ENCODE assay signal across 16 cellular contexts in the genomic region with DNA sequence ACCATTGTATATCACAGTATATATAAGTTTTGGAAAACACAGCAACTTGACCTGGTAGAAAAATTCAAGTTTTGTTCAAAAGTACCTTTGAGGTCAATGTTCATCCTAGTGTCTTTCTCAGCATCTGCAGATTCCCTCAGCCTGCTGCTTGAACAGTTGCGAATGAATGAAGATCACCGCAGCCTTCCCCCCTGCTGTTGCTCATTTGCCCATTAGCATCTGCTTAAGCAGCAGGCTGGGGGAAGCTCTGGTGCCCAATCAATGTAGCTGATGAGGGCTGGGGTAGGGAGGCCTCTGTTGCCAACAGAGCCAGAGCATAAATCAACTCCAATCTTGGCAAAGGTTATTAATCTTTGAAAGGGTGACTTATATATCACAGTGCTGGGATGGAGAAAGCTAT.
"Had no signal": no experiment of that assay in that cellular context is flagged by ENCODE, and none has a peak within 500 bp of the region (broad histone marks: within the 10 kb centered on the region; RNA-seq: fewer than 3 reads in every experiment).

No MANE protein-coding gene starts in this region.

- H3K27me3 ChIP-seq: foreskin keratinocyte, ovary, thyroid gland had no signal

- DNase-seq: activated CD4-positive, alpha-beta T cell treated with anti-CD3 and anti-CD28 coated beads for 1 hour; activated CD4-positive, alpha-beta T cell treated with anti-CD3 and anti-CD28 coated beads, Interleukin-2, amount 50 U/mL, for 48 hours; activated naive CD4-positive, alpha-beta T cell treated with Interleukin-2 at 50 U/mL for 16 hours; aorta; cortex of kidney; effector memory CD4-positive, alpha-beta T cell; foreskin keratinocyte; islet precursor cell; midbrain; ovary; stimulated activated CD4-positive, alpha-beta T cell treated with anti-CD3 and anti-CD28 coated beads, Interleukin-2, amount 100 ng/mL, for 48 hours; stimulated activated naive B cell treated with anti-CD40 and anti-IgM and Interleukin-4, amounts not matched to agents 10 μg/mL and 1 μg/mL and 100 μg/mL, for 72 hours; T1000; thyroid gland had no signal

- H3K4me3 ChIP-seq: lung, ovary, thyroid gland had no signal

- H3K4me1 ChIP-seq: foreskin keratinocyte, thyroid gland had no signal

- H3K36me3 ChIP-seq: ovary, thyroid gland had no signal

- H3K27ac ChIP-seq: foreskin keratinocyte, ovary, thyroid gland had no signal

- ATAC-seq: activated T-helper 17 cell treated with anti-CD3 and anti-CD28 coated beads, Interleukin-2, amount 50 U/mL, for 72 hours; foreskin keratinocyte; stimulated activated naive B cell treated with anti-CD40 and anti-IgM and Interleukin-4, amounts not matched to agents 10 μg/mL and 1 μg/mL and 100 μg/mL, for 72 hours had no signal

- H3K9me3 ChIP-seq: ovary, thyroid gland had no signal
